In the genomic region with DNA sequence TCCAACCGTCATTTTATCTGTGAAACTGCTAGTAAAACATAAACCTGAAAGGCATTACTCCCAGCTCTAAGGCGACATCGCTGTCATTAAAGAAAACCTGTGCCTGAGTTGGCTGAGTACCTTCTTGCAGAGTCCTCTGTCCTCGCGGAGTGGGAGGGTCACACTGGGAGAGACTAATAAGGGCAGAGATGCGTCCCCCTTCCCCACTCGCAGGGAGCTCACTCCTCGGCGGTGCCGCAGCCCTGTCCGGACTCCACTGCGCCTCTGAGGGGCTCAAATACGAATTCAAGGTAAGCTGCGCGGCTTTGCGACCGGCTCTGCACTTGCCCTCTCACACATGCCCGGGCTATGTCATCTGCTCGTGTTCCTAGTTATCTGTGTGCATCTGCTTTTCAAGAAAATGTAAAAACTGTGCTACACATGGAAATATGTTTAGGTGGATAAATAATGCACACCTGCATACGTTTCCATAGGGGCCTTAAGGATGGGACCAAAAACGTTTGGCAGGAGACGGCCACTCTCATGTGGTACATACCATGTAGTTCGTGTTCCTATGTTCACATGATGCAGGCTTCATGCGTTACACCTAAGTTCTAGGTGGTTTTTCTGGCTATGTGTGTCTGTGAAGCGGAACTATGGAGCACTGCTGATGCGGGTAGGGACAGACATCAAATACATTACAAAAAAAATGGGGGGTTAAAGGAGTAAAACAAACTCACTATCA, we compare ENCODE assay signal across 1 cellular context.
TF ChIP-seq lines count a peak whose summit lies in the region.

TSS of gene COL19A1 (plus strand) at position 206 of the 724 bp plus-strand sequence. CDS start 13,012 bp downstream, outside the sequence.

TF ChIP-seq in WTC11, 78 proteins besides CTCF, POLR2A, EP300 and RAD21 (continued from another document):
- TF ChIP-seq, protein P1, sequence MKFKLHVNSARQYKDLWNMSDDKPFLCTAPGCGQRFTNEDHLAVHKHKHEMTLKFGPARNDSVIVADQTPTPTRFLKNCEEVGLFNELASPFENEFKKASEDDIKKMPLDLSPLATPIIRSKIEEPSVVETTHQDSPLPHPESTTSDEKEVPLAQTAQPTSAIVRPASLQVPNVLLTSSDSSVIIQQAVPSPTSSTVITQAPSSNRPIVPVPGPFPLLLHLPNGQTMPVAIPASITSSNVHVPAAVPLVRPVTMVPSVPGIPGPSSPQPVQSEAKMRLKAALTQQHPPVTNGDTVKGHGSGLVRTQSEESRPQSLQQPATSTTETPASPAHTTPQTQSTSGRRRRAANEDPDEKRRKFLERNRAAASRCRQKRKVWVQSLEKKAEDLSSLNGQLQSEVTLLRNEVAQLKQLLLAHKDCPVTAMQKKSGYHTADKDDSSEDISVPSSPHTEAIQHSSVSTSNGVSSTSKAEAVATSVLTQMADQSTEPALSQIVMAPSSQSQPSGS (CRISPR knock-in tag; IDR thresholded peaks at IDR 0.05; ENCODE audit: borderline replicate concordance, low read depth) = no peak
- TF ChIP-seq RELA (CRISPR knock-in tag; IDR thresholded peaks at IDR 0.05; ENCODE audit: borderline replicate concordance) (no peak), ZBTB43 (CRISPR knock-in tag; IDR thresholded peaks at IDR 0.05) (no peak)
